In genomic region chr10:24882047-24882698, GRCh38 we compare ENCODE assay signal across 8 cellular contexts.
DNase-seq lines count a peak whose midpoint lies in the region; ATAC-seq and TF ChIP-seq lines count a peak whose summit lies in the region.

No MANE protein-coding gene starts in this region.

- H3K9me3 ChIP-seq in uterus: no peaks in the 10 kb centered on the region
- H3K9me3 ChIP-seq in esophagus squamous epithelium: no peaks in the 10 kb centered on the region

- no peaks in the 10 kb centered on the region for H3K36me3 ChIP-seq in uterus
- H3K36me3 ChIP-seq in esophagus squamous epithelium: no peaks in the 10 kb centered on the region

- H3K4me1 ChIP-seq in uterus: no peaks in the 10 kb centered on the region
- H3K4me1 ChIP-seq in esophagus squamous epithelium: peaks cover 0 to 9% (median 0%) of the 10 kb centered on the region in 3 donors

- H3K4me3 Mint-ChIP-seq in naive B cell: peak overlapping the region in 4 of 8 donors; percentile 1 to 76 (median 28)

- TF ChIP-seq CTCF in uterus (IDR thresholded peaks at IDR 0.05) (no peak), esophagus squamous epithelium (IDR thresholded peaks at IDR 0.05) (no peak)

- peak; percentile 22 for DNase-seq in activated T-helper 1 cell treated with Interleukin-2 at 50 U/mL for 16 hours (ENCODE audit: low read depth)
- no peak for DNase-seq in naive B cell
- DNase-seq in uterus: no peak
- DNase-seq in NCI-H2196 treated with DMSO at 0.1 percent for 48 hours (lab: John Stamatoyannopoulos, UW; ENCODE audit: unreplicated experiment): no peak
- DNase-seq in esophagus squamous epithelium (lab: John Stamatoyannopoulos, UW): no peak

- peak; percentile 78 for ATAC-seq in GM18498 (IDR thresholded peaks at IDR 0.05; ENCODE audit: unreplicated experiment)
- ATAC-seq in HG03442 (IDR thresholded peaks at IDR 0.05; ENCODE audit: unreplicated experiment): peak; percentile 72
- ATAC-seq in naive B cell (ENCODE audit: low read depth in 2 of 2): peak; percentile 50 to 65
- ATAC-seq in HG02571 (IDR thresholded peaks at IDR 0.05; ENCODE audit: unreplicated experiment): no peak

- peaks cover 7 to 47% (median 14%) of the 10 kb centered on the region in 3 donors for H3K4me1 Mint-ChIP-seq in naive B cell

- peaks cover 0 to 6% (median 1%) of the 10 kb centered on the region in 3 donors for H3K27me3 Mint-ChIP-seq in naive B cell

- no peak for TF ChIP-seq POLR2A in uterus (IDR thresholded peaks at IDR 0.05)
- TF ChIP-seq POLR2A in esophagus squamous epithelium (IDR thresholded peaks at IDR 0.05): no peak

- WGBS in esophagus squamous epithelium, 2 donors: 62 to 67% methylated on average over 9 to 11 of the region's 11 CpGs

- H3K4me3 ChIP-seq in uterus: no peak overlapping the region
- no peak overlapping the region for H3K4me3 ChIP-seq in esophagus squamous epithelium

- intact Hi-C loops in uterus (cut with DNase I; ENCODE audit: low total_unique reads) (no loop called here), esophagus squamous epithelium (cut with DNase I) (no loop called here)

- H3K27ac ChIP-seq in uterus (no peak overlapping the region), esophagus squamous epithelium (no peak overlapping the region)

- H3K27me3 ChIP-seq in uterus (no peaks in the 10 kb centered on the region), esophagus squamous epithelium (no peaks in the 10 kb centered on the region)

- peaks cover 0 to under 1% (median 0%) of the 10 kb centered on the region in 7 donors for H3K9me3 Mint-ChIP-seq in naive B cell

- H3K36me3 Mint-ChIP-seq in naive B cell: no peaks in the 10 kb centered on the region

- H3K27ac Mint-ChIP-seq in naive B cell: peak overlapping the region in 1 of 6 donors; percentile 12
